Comparison of ENCODE assay signal across 1 cellular context in genomic region chr1:35555601-35556477, GRCh38.
TF ChIP-seq lines count a peak whose summit lies in the region.

No MANE protein-coding gene starts in this region.

TF ChIP-seq in HepG2, 621 proteins besides CTCF, POLR2A, EP300 and RAD21 (continued from another document):
- TF ChIP-seq, protein P1, sequence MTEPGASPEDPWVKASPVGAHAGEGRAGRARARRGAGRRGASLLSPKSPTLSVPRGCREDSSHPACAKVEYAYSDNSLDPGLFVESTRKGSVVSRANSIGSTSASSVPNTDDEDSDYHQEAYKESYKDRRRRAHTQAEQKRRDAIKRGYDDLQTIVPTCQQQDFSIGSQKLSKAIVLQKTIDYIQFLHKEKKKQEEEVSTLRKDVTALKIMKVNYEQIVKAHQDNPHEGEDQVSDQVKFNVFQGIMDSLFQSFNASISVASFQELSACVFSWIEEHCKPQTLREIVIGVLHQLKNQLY (CRISPR knock-in tag; IDR thresholded peaks at IDR 0.05) = peak; percentile 59; the same call in 1 of the 2 replicates
- TF ChIP-seq ZNF501 (CRISPR knock-in tag; IDR thresholded peaks at IDR 0.05) (no peak), EHMT2 (IDR thresholded peaks at IDR 0.05; ENCODE audit: borderline replicate concordance, low read depth, low read length) (no peak), TFDP2 (CRISPR knock-in tag; IDR thresholded peaks at IDR 0.05) (no peak), ZBTB21 (CRISPR knock-in tag; IDR thresholded peaks at IDR 0.05) (no peak), ZNF432 (CRISPR knock-in tag; IDR thresholded peaks at IDR 0.05; ENCODE audit: borderline replicate concordance) (no peak), ZNF710 (CRISPR knock-in tag; IDR thresholded peaks at IDR 0.05; ENCODE audit: borderline replicate concordance) (no peak), MTERF4 (CRISPR knock-in tag; IDR thresholded peaks at IDR 0.05) (no peak), RXRA (CRISPR knock-in tag; IDR thresholded peaks at IDR 0.05) (no peak), E2F2 (CRISPR knock-in tag; IDR thresholded peaks at IDR 0.05; ENCODE audit: borderline replicate concordance) (no peak), ZNF331 (CRISPR knock-in tag; IDR thresholded peaks at IDR 0.05) (peak; percentile 41; the same call in 1 of the 2 replicates), ZNF841 (CRISPR knock-in tag; IDR thresholded peaks at IDR 0.05; ENCODE audit: borderline replicate concordance) (no peak), SSRP1 (CRISPR knock-in tag; IDR thresholded peaks at IDR 0.05) (no peak), PATZ1 (CRISPR knock-in tag; IDR thresholded peaks at IDR 0.05) (peak; percentile 80), SAP130 (CRISPR knock-in tag; IDR thresholded peaks at IDR 0.05; ENCODE audit: low read depth) (peak; percentile 92), NFRKB (IDR thresholded peaks at IDR 0.05) (no peak), ARHGAP35 (CRISPR knock-in tag; IDR thresholded peaks at IDR 0.05; ENCODE audit: borderline replicate concordance) (no peak), HNF4A (CRISPR knock-in tag; IDR thresholded peaks at IDR 0.05) (peak; percentile 33; the same call in 1 of the 2 replicates), STAT5B (CRISPR knock-in tag; IDR thresholded peaks at IDR 0.05) (no peak), ISX (CRISPR knock-in tag; conservative IDR thresholded peaks at IDR 0.05) (no peak), ZNF30 (CRISPR knock-in tag; IDR thresholded peaks at IDR 0.05) (no peak), THAP8 (CRISPR knock-in tag; IDR thresholded peaks at IDR 0.05; ENCODE audit: borderline replicate concordance) (no peak), ZNF777 (CRISPR knock-in tag; IDR thresholded peaks at IDR 0.05) (no peak), IKZF1 (IDR thresholded peaks at IDR 0.05) (no peak), BCLAF1 (IDR thresholded peaks at IDR 0.05) (no peak), HNRNPUL1 (IDR thresholded peaks at IDR 0.05; ENCODE audit: low read depth, low read length) (no peak), BATF2 (CRISPR knock-in tag; IDR thresholded peaks at IDR 0.05) (no peak)
- TF ChIP-seq, protein P2, sequence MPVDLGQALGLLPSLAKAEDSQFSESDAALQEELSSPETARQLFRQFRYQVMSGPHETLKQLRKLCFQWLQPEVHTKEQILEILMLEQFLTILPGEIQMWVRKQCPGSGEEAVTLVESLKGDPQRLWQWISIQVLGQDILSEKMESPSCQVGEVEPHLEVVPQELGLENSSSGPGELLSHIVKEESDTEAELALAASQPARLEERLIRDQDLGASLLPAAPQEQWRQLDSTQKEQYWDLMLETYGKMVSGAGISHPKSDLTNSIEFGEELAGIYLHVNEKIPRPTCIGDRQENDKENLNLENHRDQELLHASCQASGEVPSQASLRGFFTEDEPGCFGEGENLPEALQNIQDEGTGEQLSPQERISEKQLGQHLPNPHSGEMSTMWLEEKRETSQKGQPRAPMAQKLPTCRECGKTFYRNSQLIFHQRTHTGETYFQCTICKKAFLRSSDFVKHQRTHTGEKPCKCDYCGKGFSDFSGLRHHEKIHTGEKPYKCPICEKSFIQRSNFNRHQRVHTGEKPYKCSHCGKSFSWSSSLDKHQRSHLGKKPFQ (CRISPR knock-in tag; IDR thresholded peaks at IDR 0.05; ENCODE audit: insufficient replicate concordance) = no peak
- TF ChIP-seq, protein P3, sequence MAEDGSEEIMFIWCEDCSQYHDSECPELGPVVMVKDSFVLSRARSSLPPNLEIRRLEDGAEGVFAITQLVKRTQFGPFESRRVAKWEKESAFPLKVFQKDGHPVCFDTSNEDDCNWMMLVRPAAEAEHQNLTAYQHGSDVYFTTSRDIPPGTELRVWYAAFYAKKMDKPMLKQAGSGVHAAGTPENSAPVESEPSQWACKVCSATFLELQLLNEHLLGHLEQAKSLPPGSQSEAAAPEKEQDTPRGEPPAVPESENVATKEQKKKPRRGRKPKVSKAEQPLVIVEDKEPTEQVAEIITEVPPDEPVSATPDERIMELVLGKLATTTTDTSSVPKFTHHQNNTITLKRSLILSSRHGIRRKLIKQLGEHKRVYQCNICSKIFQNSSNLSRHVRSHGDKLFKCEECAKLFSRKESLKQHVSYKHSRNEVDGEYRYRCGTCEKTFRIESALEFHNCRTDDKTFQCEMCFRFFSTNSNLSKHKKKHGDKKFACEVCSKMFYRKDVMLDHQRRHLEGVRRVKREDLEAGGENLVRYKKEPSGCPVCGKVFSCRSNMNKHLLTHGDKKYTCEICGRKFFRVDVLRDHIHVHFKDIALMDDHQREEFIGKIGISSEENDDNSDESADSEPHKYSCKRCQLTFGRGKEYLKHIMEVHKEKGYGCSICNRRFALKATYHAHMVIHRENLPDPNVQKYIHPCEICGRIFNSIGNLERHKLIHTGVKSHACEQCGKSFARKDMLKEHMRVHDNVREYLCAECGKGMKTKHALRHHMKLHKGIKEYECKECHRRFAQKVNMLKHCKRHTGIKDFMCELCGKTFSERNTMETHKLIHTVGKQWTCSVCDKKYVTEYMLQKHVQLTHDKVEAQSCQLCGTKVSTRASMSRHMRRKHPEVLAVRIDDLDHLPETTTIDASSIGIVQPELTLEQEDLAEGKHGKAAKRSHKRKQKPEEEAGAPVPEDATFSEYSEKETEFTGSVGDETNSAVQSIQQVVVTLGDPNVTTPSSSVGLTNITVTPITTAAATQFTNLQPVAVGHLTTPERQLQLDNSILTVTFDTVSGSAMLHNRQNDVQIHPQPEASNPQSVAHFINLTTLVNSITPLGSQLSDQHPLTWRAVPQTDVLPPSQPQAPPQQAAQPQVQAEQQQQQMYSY (CRISPR knock-in tag; IDR thresholded peaks at IDR 0.05) = no peak
- TF ChIP-seq, protein P4, sequence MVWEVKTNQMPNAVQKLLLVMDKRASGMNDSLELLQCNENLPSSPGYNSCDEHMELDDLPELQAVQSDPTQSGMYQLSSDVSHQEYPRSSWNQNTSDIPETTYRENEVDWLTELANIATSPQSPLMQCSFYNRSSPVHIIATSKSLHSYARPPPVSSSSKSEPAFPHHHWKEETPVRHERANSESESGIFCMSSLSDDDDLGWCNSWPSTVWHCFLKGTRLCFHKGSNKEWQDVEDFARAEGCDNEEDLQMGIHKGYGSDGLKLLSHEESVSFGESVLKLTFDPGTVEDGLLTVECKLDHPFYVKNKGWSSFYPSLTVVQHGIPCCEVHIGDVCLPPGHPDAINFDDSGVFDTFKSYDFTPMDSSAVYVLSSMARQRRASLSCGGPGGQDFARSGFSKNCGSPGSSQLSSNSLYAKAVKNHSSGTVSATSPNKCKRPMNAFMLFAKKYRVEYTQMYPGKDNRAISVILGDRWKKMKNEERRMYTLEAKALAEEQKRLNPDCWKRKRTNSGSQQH (CRISPR knock-in tag; IDR thresholded peaks at IDR 0.05; ENCODE audit: low read depth) = no peak
